Comparison of ENCODE assay signal across 16 cellular contexts in genomic region chrX:103879339-103879738, GRCh38. TPM values are rescaled to one million over a fixed set of nuclear protein-coding genes. Genes with fewer than 3 reads are reported as not detected.
DNase-seq lines count a peak whose midpoint lies in the region; ATAC-seq and TF ChIP-seq lines count a peak whose summit lies in the region.
"Had no signal": no experiment of that assay in that cellular context is flagged by ENCODE, and none has a peak within 500 bp of the region (broad histone marks: within the 10 kb centered on the region; RNA-seq: fewer than 3 reads in every experiment).

No MANE protein-coding gene starts in this region.

- H3K4me3 ChIP-seq in fibroblast of the aortic adventitia (ENCODE audit: low read depth, low read length) (no peak overlapping the region), smooth muscle cell (no peak overlapping the region)
- H3K4me3 ChIP-seq: dorsolateral prefrontal cortex had no signal

- H3K4me2 ChIP-seq in smooth muscle cell = peak overlapping the region; percentile 30

- WGBS in smooth muscle cell (ENCODE audit: low lambda C conversion rate) = 36% methylated on average over 2 of the region's 2 CpGs

- no peaks in the 10 kb centered on the region for H3K36me3 ChIP-seq in smooth muscle cell (ENCODE audit: low read depth)

- peak overlapping the region; percentile 60 for H3K27ac ChIP-seq in smooth muscle cell (ENCODE audit: low read depth)
- H3K27ac ChIP-seq: dorsolateral prefrontal cortex had no signal

- H4K20me1 ChIP-seq in smooth muscle cell (ENCODE audit: low read depth) = no peaks in the 10 kb centered on the region

- DNase-seq in HCEC 1CT = peak; percentile 44
- peak; percentile 20 for DNase-seq in RPMI7951 (ENCODE audit: low read depth)
- peak; percentile 36 for DNase-seq in fibroblast of the aortic adventitia (ENCODE audit: low read depth)
- DNase-seq in smooth muscle cell (lab: John Stamatoyannopoulos, UW; ENCODE audit: unreplicated experiment) = no peak
- DNase-seq in activated CD4-positive, alpha-beta T cell treated with anti-CD3 and anti-CD28 coated beads, Interleukin-2, amount 50 U/mL, for 48 hours = no peak
- DNase-seq: anterior cingulate cortex; dorsolateral prefrontal cortex; KG1; kidney; naive thymus-derived CD4-positive, alpha-beta T cell; NCI-H146; NCI-H524; RPMI8226; stimulated activated CD4-positive, alpha-beta T cell treated with anti-CD3 and anti-CD28 coated beads, Interleukin-2, amount 100 ng/mL, for 24 hours had no signal

- no peaks in the 10 kb centered on the region for H3K27me3 ChIP-seq in smooth muscle cell (ENCODE audit: low read depth)

- ATAC-seq in HG02973 (IDR thresholded peaks at IDR 0.05; ENCODE audit: unreplicated experiment) = no peak
- ATAC-seq in GM21423 (IDR thresholded peaks at IDR 0.05; ENCODE audit: unreplicated experiment) = no peak
- ATAC-seq: naive thymus-derived CD4-positive, alpha-beta T cell had no signal

- no peaks in the 10 kb centered on the region for H3K9me3 ChIP-seq in smooth muscle cell (replicated peaks; ENCODE audit: low read depth)

- no peaks in the 10 kb centered on the region for H3K4me1 ChIP-seq in smooth muscle cell (ENCODE audit: low read depth)

- TF ChIP-seq CTCF in fibroblast of the aortic adventitia (IDR thresholded peaks at IDR 0.05; ENCODE audit: insufficient read depth, low read length) = no peak
- no peak for TF ChIP-seq CTCF in smooth muscle cell (IDR thresholded peaks at IDR 0.05; ENCODE audit: borderline replicate concordance, insufficient read depth, poor library complexity, severe bottlenecking)

- H3F3A ChIP-seq in smooth muscle cell (ENCODE audit: low read depth) = no peaks in the 10 kb centered on the region

- no peak overlapping the region for H2AFZ ChIP-seq in smooth muscle cell (ENCODE audit: low read depth)

- no peaks in the 10 kb centered on the region for H3K79me2 ChIP-seq in smooth muscle cell (ENCODE audit: low read depth)

- H3K9ac ChIP-seq in smooth muscle cell (ENCODE audit: low read depth) = no peak overlapping the region

RNA-seq across cellular contexts. Expression of gene RAB9B, which starts 47.3 kb away (rescaled TPM):
- under 0.01 TPM in 1 of 2 replicates, not detected in the other for total RNA-seq in RPMI7951 (2014; rRNA removed; shearing (Covaris generic))
- total RNA-seq in fibroblast of the aortic adventitia (ENCODE audit: low replicate concordance) (1.9 and 2.6 TPM in 2 replicates), smooth muscle cell (0.18 and 0.76 TPM in 2 replicates)
- not detected in 2 replicates for polyA plus RNA-seq in smooth muscle cell

Comparison
In these comparisons a context has a peak if more than half of its experiments do, and no peak if none do; other contexts are left out.
1. DNase-seq: peak in HCEC 1CT (single experiment), RPMI7951 (single experiment) and fibroblast of the aortic adventitia (single experiment); none in smooth muscle cell (single experiment) and activated CD4-positive, alpha-beta T cell treated with anti-CD3 and anti-CD28 coated beads, Interleukin-2, amount 50 U/mL, for 48 hours (0 of 2).